ENCODE assay signal across 28 cellular contexts in genomic region chr3:127228866-127229265, GRCh38. TPM values are rescaled to one million over a fixed set of nuclear protein-coding genes. Genes with fewer than 3 reads are reported as not detected.
DNase-seq lines count a peak whose midpoint lies in the region; ATAC-seq and TF ChIP-seq lines count a peak whose summit lies in the region.
"Had no signal": no experiment of that assay in that cellular context is flagged by ENCODE, and none has a peak within 500 bp of the region (broad histone marks: within the 10 kb centered on the region; RNA-seq: fewer than 3 reads in every experiment).

No MANE protein-coding gene starts in this region.

- H3K4me3 Mint-ChIP-seq in activated naive CD8-positive, alpha-beta T cell treated with anti-CD3 and anti-CD28 coated beads for 36 hours = no peak overlapping the region
- no peak overlapping the region for H3K4me3 Mint-ChIP-seq in stimulated activated naive CD8-positive, alpha-beta T cell treated with anti-CD3 and anti-CD28 coated beads, Interleukin-15, amount 100 ng/mL, for 72 hours
- H3K4me3 Mint-ChIP-seq: CD4-positive, alpha-beta memory T cell had no signal

- no peak for DNase-seq in activated naive CD4-positive, alpha-beta T cell treated with anti-CD3 and anti-CD28 coated beads, Interleukin-2, amount 50 U/mL, for 72 hours (ENCODE audit: low spot score in 2 of 2)
- DNase-seq in activated naive CD4-positive, alpha-beta T cell treated with anti-CD3 and anti-CD28 coated beads, Interleukin-2, amount 50 U/mL, for 16 hours = no peak
- peak; percentile 34 for DNase-seq in activated naive CD8-positive, alpha-beta T cell treated with anti-CD3 and anti-CD28 coated beads for 36 hours
- peak; percentile 25 to 79 for DNase-seq in stimulated activated naive CD8-positive, alpha-beta T cell treated with anti-CD3 and anti-CD28 coated beads, Interleukin-15, amount 100 ng/mL, for 72 hours
- DNase-seq in ascending aorta (ENCODE audit: low spot score in 2 of 2) = no peak
- DNase-seq: C1 segment of cervical spinal cord; CD4-positive, alpha-beta memory T cell; COR-L47; EL; GDM1; GM23248; H7; KG1; NCI-H1048; NCI-H1417; NCI-H1694; NCI-H2029 treated with DMSO at 0.1 percent for 48 hours; NCI-H2227 treated with DMSO at 0.1 percent for 48 hours; NCI-H510A; NCI-H69; SHP77 had no signal

- H3K4me1 ChIP-seq in ascending aorta = no peaks in the 10 kb centered on the region

- H3K9me3 Mint-ChIP-seq in activated naive CD4-positive, alpha-beta T cell treated with anti-CD3 and anti-CD28 coated beads, Interleukin-2, amount 50 U/mL, for 72 hours = peaks cover 12 to 15% of the 10 kb centered on the region in 2 donors
- peaks cover 25% of the 10 kb centered on the region for H3K9me3 Mint-ChIP-seq in activated naive CD8-positive, alpha-beta T cell treated with anti-CD3 and anti-CD28 coated beads for 36 hours
- peaks cover 11 to 19% of the 10 kb centered on the region in 2 donors for H3K9me3 Mint-ChIP-seq in stimulated activated naive CD8-positive, alpha-beta T cell treated with anti-CD3 and anti-CD28 coated beads, Interleukin-15, amount 100 ng/mL, for 72 hours

- H3K27ac ChIP-seq in ascending aorta = no peak overlapping the region
- H3K27ac ChIP-seq: GM23248, RWPE1 had no signal

- H3K36me3 Mint-ChIP-seq in activated naive CD4-positive, alpha-beta T cell treated with anti-CD3 and anti-CD28 coated beads, Interleukin-2, amount 50 U/mL, for 72 hours = peaks cover 5 to 15% of the 10 kb centered on the region in 2 donors
- H3K36me3 Mint-ChIP-seq in activated naive CD8-positive, alpha-beta T cell treated with anti-CD3 and anti-CD28 coated beads for 36 hours = peaks cover 9% of the 10 kb centered on the region

- ATAC-seq in activated naive CD4-positive, alpha-beta T cell treated with anti-CD3 and anti-CD28 coated beads, Interleukin-2, amount 50 U/mL, for 72 hours = peak; percentile 43 to 71
- ATAC-seq in HG02610 (IDR thresholded peaks at IDR 0.05; ENCODE audit: unreplicated experiment) (peak; percentile 74), GM21786 (IDR thresholded peaks at IDR 0.05; ENCODE audit: unreplicated experiment) (no peak), HG03025 (IDR thresholded peaks at IDR 0.05; ENCODE audit: low FRiP score, unreplicated experiment) (no peak)
- peak; percentile 96 for ATAC-seq in stimulated activated naive CD8-positive, alpha-beta T cell treated with anti-CD3 and anti-CD28 coated beads, Interleukin-15, amount 100 ng/mL, for 72 hours
- ATAC-seq: Panc1 had no signal

- no peak overlapping the region for H3K27ac Mint-ChIP-seq in activated naive CD4-positive, alpha-beta T cell treated with anti-CD3 and anti-CD28 coated beads, Interleukin-2, amount 50 U/mL, for 72 hours
- H3K27ac Mint-ChIP-seq in activated naive CD8-positive, alpha-beta T cell treated with anti-CD3 and anti-CD28 coated beads for 36 hours = no peak overlapping the region
- H3K27ac Mint-ChIP-seq in stimulated activated naive CD8-positive, alpha-beta T cell treated with anti-CD3 and anti-CD28 coated beads, Interleukin-15, amount 100 ng/mL, for 72 hours = no peak overlapping the region
- H3K27ac Mint-ChIP-seq: CD4-positive, alpha-beta memory T cell had no signal

- no peaks in the 10 kb centered on the region for H3K27me3 ChIP-seq in ascending aorta

- H3K4me3 ChIP-seq in ascending aorta = no peak overlapping the region
- H3K4me3 ChIP-seq: GM23248 had no signal

- TF ChIP-seq CTCF in ascending aorta (IDR thresholded peaks at IDR 0.05) = no peak

- H3K36me3 ChIP-seq in ascending aorta = no peaks in the 10 kb centered on the region

- peaks cover 13% of the 10 kb centered on the region for H3K4me1 Mint-ChIP-seq in activated naive CD8-positive, alpha-beta T cell treated with anti-CD3 and anti-CD28 coated beads for 36 hours
- peaks cover 26% of the 10 kb centered on the region for H3K4me1 Mint-ChIP-seq in stimulated activated naive CD8-positive, alpha-beta T cell treated with anti-CD3 and anti-CD28 coated beads, Interleukin-15, amount 100 ng/mL, for 72 hours

- intact Hi-C loops in ascending aorta (cut with DNase I) = no loop called here

- H3K9me3 ChIP-seq in ascending aorta = peaks cover 0 to 12% of the 10 kb centered on the region in 2 donors

- H3K27me3 Mint-ChIP-seq in activated naive CD8-positive, alpha-beta T cell treated with anti-CD3 and anti-CD28 coated beads for 36 hours = peaks cover 22% of the 10 kb centered on the region
- peaks cover 14% of the 10 kb centered on the region for H3K27me3 Mint-ChIP-seq in stimulated activated naive CD8-positive, alpha-beta T cell treated with anti-CD3 and anti-CD28 coated beads, Interleukin-15, amount 100 ng/mL, for 72 hours

RNA-seq across cellular contexts. Expression of gene PRR23E, which starts 35.9 kb away (rescaled TPM):
- total RNA-seq in activated naive CD4-positive, alpha-beta T cell treated with anti-CD3 and anti-CD28 coated beads, Interleukin-2, amount 50 U/mL, for 72 hours = not detected
- total RNA-seq in activated naive CD8-positive, alpha-beta T cell treated with anti-CD3 and anti-CD28 coated beads for 36 hours = not detected
- not detected for total RNA-seq in ascending aorta
- total RNA-seq: A673; CD4-positive, alpha-beta memory T cell; GM23248; H7; OCI-LY7 had no signal

RNA-seq across cellular contexts. Expression of gene PRR20G, which starts 59.0 kb away (rescaled TPM):
- total RNA-seq in activated naive CD4-positive, alpha-beta T cell treated with anti-CD3 and anti-CD28 coated beads, Interleukin-2, amount 50 U/mL, for 72 hours = not detected
- total RNA-seq in activated naive CD8-positive, alpha-beta T cell treated with anti-CD3 and anti-CD28 coated beads for 36 hours = not detected
- not detected for total RNA-seq in ascending aorta
- total RNA-seq: A673; CD4-positive, alpha-beta memory T cell; GM23248; H7; OCI-LY7 had no signal

Comparison
In these comparisons a context has a peak if more than half of its experiments do, and no peak if none do; other contexts are left out.
1. ATAC-seq: peak in activated naive CD4-positive, alpha-beta T cell treated with anti-CD3 and anti-CD28 coated beads, Interleukin-2, amount 50 U/mL, for 72 hours (2 of 2), HG02610 (single experiment) and stimulated activated naive CD8-positive, alpha-beta T cell treated with anti-CD3 and anti-CD28 coated beads, Interleukin-15, amount 100 ng/mL, for 72 hours (single experiment); none in GM21786 (single experiment) and HG03025 (single experiment).
2. DNase-seq: peak in activated naive CD8-positive, alpha-beta T cell treated with anti-CD3 and anti-CD28 coated beads for 36 hours (single experiment) and stimulated activated naive CD8-positive, alpha-beta T cell treated with anti-CD3 and anti-CD28 coated beads, Interleukin-15, amount 100 ng/mL, for 72 hours (2 of 2); none in activated naive CD4-positive, alpha-beta T cell treated with anti-CD3 and anti-CD28 coated beads, Interleukin-2, amount 50 U/mL, for 72 hours (0 of 2), activated naive CD4-positive, alpha-beta T cell treated with anti-CD3 and anti-CD28 coated beads, Interleukin-2, amount 50 U/mL, for 16 hours (single experiment) and ascending aorta (0 of 2).